In genomic region chr12:6826125-6826733, GRCh38 we compare ENCODE assay signal across 13 cellular contexts. TPM values are rescaled to one million over a fixed set of nuclear protein-coding genes. Genes with fewer than 3 reads are reported as not detected.
DNase-seq lines count a peak whose midpoint lies in the region; ATAC-seq, FAIRE-seq and TF ChIP-seq lines count a peak whose summit lies in the region.
"Had no signal": no experiment of that assay in that cellular context is flagged by ENCODE, and none has a peak within 500 bp of the region (broad histone marks: within the 10 kb centered on the region; RNA-seq: fewer than 3 reads in every experiment).

No MANE protein-coding gene starts in this region.

- FAIRE-seq in H1 (lab: Jason Lieb, UNC) = no peak

- no peak overlapping the region for H2BK12ac ChIP-seq in H1 (ENCODE audit: low read depth, low read length)
- H2BK12ac ChIP-seq in neuronal stem cell (ENCODE audit: low read length) = no peak overlapping the region

- H2AFZ ChIP-seq in HCT116 (ENCODE audit: low read depth, low read length, poor library complexity, severe bottlenecking) (no peak overlapping the region), H1 (ENCODE audit: low read length) (no peak overlapping the region), neuronal stem cell (ENCODE audit: low read length) (no peak overlapping the region), GM23248 (no peak overlapping the region), OCI-LY7 (ENCODE audit: low read length) (no peak overlapping the region)

- H3K18ac ChIP-seq in H1 (ENCODE audit: extremely low read depth, low read length) (no peak overlapping the region), neuronal stem cell (ENCODE audit: low read length) (no peak overlapping the region)

- H2BK15ac ChIP-seq in H1 (ENCODE audit: low read length) = 0 out of 2 replicates have a peak overlapping the region, but pooled peaks have one; percentile 3
- peak overlapping the region; percentile 82 for H2BK15ac ChIP-seq in neuronal stem cell (ENCODE audit: low read length)

- H3K23me2 ChIP-seq in H1 (ENCODE audit: low read depth, low read length) = peaks cover 24% of the 10 kb centered on the region

- H3K23ac ChIP-seq in H1 (ENCODE audit: insufficient read length) = no peak overlapping the region
- no peak overlapping the region for H3K23ac ChIP-seq in neuronal stem cell (ENCODE audit: low read depth, low read length, poor library complexity)

- H4K8ac ChIP-seq in H1 (ENCODE audit: extremely low read depth, insufficient read depth, low read length) (no peak overlapping the region; the same call in 1 of the 2 replicates), neuronal stem cell (ENCODE audit: low read depth, low read length) (no peak overlapping the region)

- RAD21 ChIA-PET in HCT116 (lab: Charles Lee; ENCODE audit: low non-redundant PET in 1 of 2, low total read pairs in 2 of 2, uncharacterized antibody in 2 of 2, unreplicated experiment in 2 of 2) = no interaction called here

- 78% methylated on average over 17 of the region's 17 CpGs; no CpG with 5 or more reads in 1 of the 2 experiments for WGBS in H1 (ENCODE audit: extremely low coverage in 1 of 2, insufficient coverage in 1 of 2, insufficient read length in 1 of 2, insufficient replicate concordance in 2 of 2, low coverage in 1 of 2, low lambda C conversion rate in 2 of 2, missing lambda C conversion rate in 1 of 2), 2 experiments
- no CpG with 5 or more reads among the region's 17 CpGs for WGBS in neuronal stem cell (ENCODE audit: extremely low coverage in 2 of 2, insufficient read length in 2 of 2, insufficient replicate concordance in 1 of 2), 2 donors
- WGBS in GM23248 (ENCODE audit: low coverage in 1 of 2, low lambda C conversion rate in 2 of 2, missing lambda C conversion rate in 2 of 2), 2 experiments = 65 to 68% methylated on average over 17 of the region's 17 CpGs

- H3K9me2 ChIP-seq in HCT116 (ENCODE audit: insufficient read depth) (no peaks in the 10 kb centered on the region), GM23248 (ENCODE audit: insufficient read depth) (no peaks in the 10 kb centered on the region), OCI-LY7 (ENCODE audit: insufficient read depth, low read length) (no peaks in the 10 kb centered on the region)

- no peak for TF ChIP-seq EP300 in H1 (IDR thresholded peaks at IDR 0.05; ENCODE audit: borderline replicate concordance in 1 of 2, low read depth in 2 of 2, low read length in 2 of 2)

- H3K36me3 ChIP-seq in BLaER1 (no peaks in the 10 kb centered on the region), HCT116 (ENCODE audit: control insufficient read depth in 1 of 2, insufficient read depth in 2 of 2, low read length in 2 of 2) (peaks cover 2 to 5% of the 10 kb centered on the region in 2 experiments; a peak in 2 of 4 replicates), H1 (ENCODE audit: control insufficient read depth in 2 of 4, insufficient read depth in 4 of 4, low read length in 3 of 4) (peaks cover 0 to 8% (median 6%) of the 10 kb centered on the region in 4 experiments; a peak in 3 of 8 replicates), neuronal stem cell (replicated peaks in 1 of 2; ENCODE audit: control insufficient read depth in 2 of 2, insufficient read depth in 2 of 2, low read length in 2 of 2) (peaks cover 16 to 18% of the 10 kb centered on the region in 2 donors), GM23248 (ENCODE audit: low read depth) (0 out of 2 replicates have a peak, but pooled peaks cover 4% of the 10 kb centered on the region), OCI-LY7 (ENCODE audit: insufficient read depth, low read length) (no peaks in the 10 kb centered on the region)
- H3K36me3 ChIP-seq: breast epithelium, ovary had no signal

- POLR2A ChIA-PET in HCT116 (lab: Charles Lee) (no interaction called here), H1 (lab: Charles Lee; ENCODE audit: partially characterized antibody) (interaction anchor here (0.7 to 27.1 kb wide), 7 partner anchors 12 to 211 kb away, joined by 3 to 388 read pairs (median 45); partner anchors contain the start of genes CDCA3, GNB3, MLF2 and PTMS), OCI-LY7 (lab: Charles Lee) (interaction anchor here (1.3 kb wide), 1 partner anchor 14 kb away, joined by 3 read pairs; no protein-coding TSS in a partner anchor)

- H3K79me1 ChIP-seq in H1 (ENCODE audit: low read depth, low read length) (peaks cover 4% of the 10 kb centered on the region), neuronal stem cell (ENCODE audit: low read depth, low read length) (peaks cover 31% of the 10 kb centered on the region)

- H2BK5ac ChIP-seq in H1 (ENCODE audit: low read depth, low read length) = no peak overlapping the region
- peak overlapping the region; percentile 75 for H2BK5ac ChIP-seq in neuronal stem cell (ENCODE audit: low read length)

- H2BK120ac ChIP-seq in H1 (replicated peaks; ENCODE audit: low read depth, low read length) (no peak overlapping the region), neuronal stem cell (ENCODE audit: low read depth, low read length) (peak overlapping the region; percentile 77)

- intact Hi-C loops in HCT116 (cut with micrococcal nuclease) = no loop called here
- intact Hi-C loops in OCI-LY7 (cut with micrococcal nuclease; ENCODE audit: unreplicated experiment) = loop anchor here (5.0 kb wide), 2 partner anchors 44 to 269 kb away; partner anchors contain the start of gene IFFO1

- TF ChIP-seq RAD21 in HCT116 (IDR thresholded peaks at IDR 0.05; ENCODE audit: low read depth) = no peak
- TF ChIP-seq RAD21 in H1 (IDR thresholded peaks at IDR 0.05 in 1 of 2, conservative IDR thresholded peaks at IDR 0.05 in 1 of 2; ENCODE audit: low read depth in 2 of 2, low read length in 2 of 2) = no peak

- no peak overlapping the region for H3K14ac ChIP-seq in H1 (ENCODE audit: insufficient read length)
- H3K14ac ChIP-seq in neuronal stem cell (ENCODE audit: low read length) = no peak overlapping the region

- H3K4me3 ChIP-seq in BLaER1 = no peak overlapping the region
- no peak overlapping the region for H3K4me3 ChIP-seq in HCT116 (replicated peaks in 1 of 2; ENCODE audit: low read depth in 1 of 2, low read length in 2 of 2)
- H3K4me3 ChIP-seq in H1 (ENCODE audit: extremely low read depth in 1 of 4, insufficient read depth in 2 of 4, low read depth in 3 of 4, low read length in 4 of 4) = no peak overlapping the region
- H3K4me3 ChIP-seq in neuronal stem cell (ENCODE audit: low read length in 2 of 2) = no peak overlapping the region
- no peak overlapping the region for H3K4me3 ChIP-seq in GM23248
- H3K4me3 ChIP-seq in OCI-LY7 (ENCODE audit: low read depth, low read length, poor library complexity, severe bottlenecking) = no peak overlapping the region
- H3K4me3 ChIP-seq: skin epidermis had no signal

- H3K27me3 ChIP-seq in BLaER1 (peaks cover 99% of the 10 kb centered on the region), HCT116 (ENCODE audit: insufficient read depth, low read length) (peaks cover 6% of the 10 kb centered on the region; the same call in 1 of the 2 replicates), H1 (replicated peaks in 1 of 4; ENCODE audit: control insufficient read depth in 3 of 4, extremely low read depth in 1 of 4, insufficient read depth in 3 of 4, low read length in 3 of 4) (peaks cover 0 to 12% (median 8%) of the 10 kb centered on the region in 4 experiments; a peak in 5 of 7 replicates), neuronal stem cell (ENCODE audit: control insufficient read depth in 3 of 3, insufficient read depth in 3 of 3, low read depth in 1 of 3, low read length in 3 of 3) (no peaks in the 10 kb centered on the region), GM23248 (replicated peaks; ENCODE audit: insufficient read depth) (peaks cover 7% of the 10 kb centered on the region)
- H3K27me3 ChIP-seq: ovary had no signal

- DNase-seq in HCT116 (ENCODE audit: low read depth, low spot score) (no peak), H1 (ENCODE audit: low read depth in 1 of 2, low spot score in 2 of 2) (no peak), neuronal stem cell (ENCODE audit: low spot score) (no peak), GM23248 (no peak), OCI-LY7 (ENCODE audit: low spot score) (no peak)
- no peak for DNase-seq in activated CD8-positive, alpha-beta memory T cell treated with anti-CD3 and anti-CD28 coated beads, Interleukin-2, amount 50 U/mL, for 48 hours
- DNase-seq: SHP77 treated with DMSO at 0.1 percent for 48 hours had no signal

- no peak overlapping the region for H4K5ac ChIP-seq in H1 (ENCODE audit: insufficient read length, low read depth, low read length)

- TF ChIP-seq CTCF in HCT116 (IDR thresholded peaks at IDR 0.05 in 2 of 3, conservative IDR thresholded peaks at IDR 0.05 in 1 of 3; ENCODE audit: borderline replicate concordance in 1 of 3, insufficient read depth in 1 of 3, low read depth in 2 of 3, low read length in 2 of 3) (no peak), H1 (IDR thresholded peaks at IDR 0.05; ENCODE audit: control extremely low read depth in 1 of 3, insufficient read depth in 1 of 3, low read depth in 1 of 3, low read length in 3 of 3) (no peak), OCI-LY7 (conservative IDR thresholded peaks at IDR 0.05; ENCODE audit: low read length) (no peak)

- H4K91ac ChIP-seq in H1 (replicated peaks; ENCODE audit: insufficient read length, low read length) (no peak overlapping the region), neuronal stem cell (ENCODE audit: low read depth, low read length, poor library complexity) (peak overlapping the region; percentile 57)

- H3K4me2 ChIP-seq in BLaER1 = peak overlapping the region; percentile 63; the same call in 1 of the 2 replicates
- no peak overlapping the region for H3K4me2 ChIP-seq in HCT116 (ENCODE audit: low read length)
- H3K4me2 ChIP-seq in H1 (ENCODE audit: insufficient read depth in 1 of 2, low read depth in 2 of 2, low read length in 2 of 2) = no peak overlapping the region; a peak in 1 of 4 replicates
- no peak overlapping the region for H3K4me2 ChIP-seq in neuronal stem cell (ENCODE audit: insufficient read depth, low read length, poor library complexity, severe bottlenecking)
- no peak overlapping the region for H3K4me2 ChIP-seq in GM23248 (ENCODE audit: unreplicated experiment)
- no peak overlapping the region for H3K4me2 ChIP-seq in OCI-LY7 (ENCODE audit: low read length)

- CTCF ChIA-PET in HCT116 (lab: Charles Lee) (interaction anchor here (0.9 kb wide), 1 partner anchor 73 kb away, joined by 3 read pairs; the partner anchor contains the start of gene MLF2), H1 (lab: Charles Lee; ENCODE audit: partially characterized antibody) (interaction anchor here (0.6 to 23.7 kb wide), 24 partner anchors 9 to 275 kb away, joined by 3 to 532 read pairs (median 10); partner anchors contain the start of genes CD4, CDCA3, COPS7A and GNB3), OCI-LY7 (lab: Charles Lee; ENCODE audit: unreplicated experiment) (interaction anchor here (1.1 kb wide), 1 partner anchor 16 kb away, joined by 4 read pairs; no protein-coding TSS in a partner anchor)

- H4K20me1 ChIP-seq in BLaER1 = peaks cover 74% of the 10 kb centered on the region
- H4K20me1 ChIP-seq in HCT116 (ENCODE audit: insufficient read depth) = no peaks in the 10 kb centered on the region
- H4K20me1 ChIP-seq in H1 (replicated peaks in 1 of 2; ENCODE audit: control insufficient read depth in 1 of 2, insufficient read depth in 2 of 2, low read length in 2 of 2) = peaks cover 0 to 7% of the 10 kb centered on the region in 2 experiments
- no peaks in the 10 kb centered on the region for H4K20me1 ChIP-seq in GM23248 (ENCODE audit: insufficient read depth)
- no peaks in the 10 kb centered on the region for H4K20me1 ChIP-seq in OCI-LY7 (ENCODE audit: insufficient read depth, low read length)

- no peak for TF ChIP-seq POLR2A in HCT116 (IDR thresholded peaks at IDR 0.05; ENCODE audit: borderline replicate concordance, extremely low read depth, insufficient read depth, insufficient read length)
- TF ChIP-seq POLR2A in H1 (IDR thresholded peaks at IDR 0.05; ENCODE audit: control extremely low read depth in 1 of 2, low read depth in 2 of 2, low read length in 2 of 2) = no peak

- H3K9ac ChIP-seq in BLaER1 = no peak overlapping the region
- H3K9ac ChIP-seq in HCT116 (ENCODE audit: low read length) = no peak overlapping the region
- no peak overlapping the region for H3K9ac ChIP-seq in H1 (replicated peaks in 1 of 4; ENCODE audit: extremely low read depth in 1 of 4, low read depth in 3 of 4, low read length in 3 of 4)
- no peak overlapping the region for H3K9ac ChIP-seq in neuronal stem cell (ENCODE audit: low read depth, low read length, poor library complexity)
- no peak overlapping the region for H3K9ac ChIP-seq in GM23248

- H3K9me3 ChIP-seq in BLaER1 (no peaks in the 10 kb centered on the region), HCT116 (ENCODE audit: control insufficient read depth in 1 of 2, insufficient read depth in 1 of 2, low read depth in 1 of 2, low read length in 2 of 2) (no peaks in the 10 kb centered on the region), H1 (ENCODE audit: insufficient read depth in 2 of 2, low read depth in 1 of 2, low read length in 1 of 2) (no peaks in the 10 kb centered on the region), neuronal stem cell (replicated peaks in 1 of 2; ENCODE audit: control insufficient read depth in 2 of 2, insufficient read depth in 1 of 2, low read depth in 1 of 2, low read length in 2 of 2) (peaks cover 0 to 3% of the 10 kb centered on the region in 2 donors), GM23248 (ENCODE audit: low read depth) (no peaks in the 10 kb centered on the region), OCI-LY7 (ENCODE audit: low read length) (no peaks in the 10 kb centered on the region)
- H3K9me3 ChIP-seq: breast epithelium, ovary had no signal

- H3F3A ChIP-seq in GM23248 (ENCODE audit: insufficient read depth) = no peaks in the 10 kb centered on the region; the same call in 1 of the 2 replicates

- BruUV-seq in HCT116 (replicated peaks; lab: Mats Ljungman, UMichigan) (no TSS peak), OCI-LY7 (replicated peaks; lab: Mats Ljungman, UMichigan) (no TSS peak)

- H3K56ac ChIP-seq in H1 (replicated peaks; ENCODE audit: insufficient read length, low read depth, low read length) = no peak overlapping the region

- no peak overlapping the region for H2BK20ac ChIP-seq in H1 (ENCODE audit: low read length)

- no peak for ATAC-seq in HCT116

- H3K4ac ChIP-seq in H1 (replicated peaks; ENCODE audit: insufficient read length, low read depth, low read length) (no peak overlapping the region), neuronal stem cell (ENCODE audit: low read length) (no peak overlapping the region)

- peaks cover 31% of the 10 kb centered on the region for H3K79me2 ChIP-seq in HCT116 (ENCODE audit: insufficient read depth, low read length)
- H3K79me2 ChIP-seq in H1 (ENCODE audit: control insufficient read depth in 1 of 2, insufficient read depth in 2 of 2, low read length in 2 of 2) = peaks cover 0 to 9% of the 10 kb centered on the region in 2 experiments; a peak in 1 of 4 replicates
- H3K79me2 ChIP-seq in GM23248 (ENCODE audit: insufficient read depth) = peaks cover 25% of the 10 kb centered on the region
- H3K79me2 ChIP-seq in OCI-LY7 (ENCODE audit: insufficient read depth, low read depth, low read length) = no peaks in the 10 kb centered on the region

- in situ Hi-C loops in GM23248 (cut with MboI) = no loop called here

- no peak overlapping the region for H3K27ac ChIP-seq in BLaER1
- H3K27ac ChIP-seq in HCT116 (ENCODE audit: low read depth, low read length) = peak overlapping the region; percentile 78; the same call in 1 of the 2 replicates
- no peak overlapping the region for H3K27ac ChIP-seq in H1 (ENCODE audit: low read depth, low read length)
- H3K27ac ChIP-seq in neuronal stem cell (replicated peaks; ENCODE audit: low read length) = no peak overlapping the region
- no peak overlapping the region for H3K27ac ChIP-seq in GM23248
- H3K27ac ChIP-seq in OCI-LY7 (ENCODE audit: low read depth, low read length, poor library complexity, severe bottlenecking) = no peak overlapping the region

- no peak overlapping the region for H2AK5ac ChIP-seq in H1 (ENCODE audit: low read depth, low read length)
- peak overlapping the region; percentile 96 for H2AK5ac ChIP-seq in neuronal stem cell (ENCODE audit: low read depth, low read length)

- peaks cover 35% of the 10 kb centered on the region for H3K4me1 ChIP-seq in BLaER1
- H3K4me1 ChIP-seq in HCT116 (ENCODE audit: control insufficient read depth in 1 of 2, insufficient read depth in 2 of 2, low read length in 2 of 2) = peaks cover 19 to 48% of the 10 kb centered on the region in 2 experiments
- H3K4me1 ChIP-seq in H1 (replicated peaks in 1 of 4; ENCODE audit: control insufficient read depth in 3 of 4, insufficient read depth in 4 of 4, low read length in 3 of 4) = peaks cover 4 to 40% (median 26%) of the 10 kb centered on the region in 4 experiments
- H3K4me1 ChIP-seq in neuronal stem cell (ENCODE audit: control insufficient read depth in 2 of 2, insufficient read depth in 1 of 2, low read depth in 1 of 2, low read length in 2 of 2) = peaks cover 21 to 34% of the 10 kb centered on the region in 2 donors
- H3K4me1 ChIP-seq in GM23248 (ENCODE audit: insufficient read depth) = peaks cover 23% of the 10 kb centered on the region
- peaks cover 27% of the 10 kb centered on the region for H3K4me1 ChIP-seq in OCI-LY7 (ENCODE audit: insufficient read depth, low read length, poor library complexity, severe bottlenecking)

RNA-seq across cellular contexts. Expression of gene P3H3, which starts 2.0 kb away (rescaled TPM):
- total RNA-seq in HCT116 (2021; ENCODE audit: unreplicated experiment) (32.2 TPM), OCI-LY7 (2022) (0.50 and 0.93 TPM in 2 replicates)
- polyA plus RNA-seq in HCT116 (2012) = 24.3 and 25.5 TPM in 2 replicates
- total RNA-seq in H1 (2021; fragmentation: NEBNext Ultra II Directional; extraction: Animal tissue kit (Norgen Biotek cat#: 25700)) = 42.4 and 43.5 TPM in 2 replicates
- polyA plus RNA-seq in H1 (2011; rRNA removed) (22.9 and 40.9 TPM in 2 replicates), GM23248 (2016; fragmentation: Nextera tagmentation; extraction: Ambion mirVana) (37.6 and 39.1 TPM in 2 replicates)
- 34.9 TPM for polyA plus RNA-seq in H1 (2011; cell fraction: cytosol; rRNA removed)
- 89.3 TPM for polyA plus RNA-seq in H1 (2011; cell fraction: nucleus; rRNA removed)
- polyA plus RNA-seq in H1 (2012, experiment 1 of 2) = 28.7 to 51.3 TPM (median 45.4 TPM) in 4 replicates
- 27.7 TPM for polyA plus RNA-seq in H1 (2012, experiment 2 of 2)
- polyA plus RNA-seq in H1 (2013, experiment 1 of 2) = 33.4 TPM
- 30.6 TPM for polyA plus RNA-seq in H1 (2013, experiment 2 of 2)
- polyA minus RNA-seq in H1 (2011; rRNA and poly(A)+ RNA removed) = 14.7 and 16.0 TPM in 2 replicates
- 21.8 TPM for polyA minus RNA-seq in H1 (2011; cell fraction: cytosol; rRNA and poly(A)+ RNA removed)
- polyA minus RNA-seq in H1 (2011; cell fraction: nucleus; rRNA and poly(A)+ RNA removed) = 35.7 TPM
- polyA plus RNA-seq in neuronal stem cell (2013, experiment 1 of 2) = 22.0 TPM
- 21.2 TPM for polyA plus RNA-seq in neuronal stem cell (2013, experiment 2 of 2)
- 32.5 and 43.0 TPM in 2 replicates for total RNA-seq in GM23248 (2014; rRNA removed; shearing (Covaris generic))
- 0.54 and 1.0 TPM in 2 replicates for total RNA-seq in OCI-LY7 (2014; rRNA removed; shearing (Covaris generic))

RNA-seq across cellular contexts. Expression of gene GPR162, which starts 4.6 kb away (rescaled TPM):
- total RNA-seq in HCT116 (2021; ENCODE audit: unreplicated experiment) (2.3 TPM), OCI-LY7 (2022) (not detected in 2 replicates)
- 2.8 and 2.9 TPM in 2 replicates for polyA plus RNA-seq in HCT116 (2012)
- 8.6 and 8.8 TPM in 2 replicates for total RNA-seq in H1 (2021; fragmentation: NEBNext Ultra II Directional; extraction: Animal tissue kit (Norgen Biotek cat#: 25700))
- polyA plus RNA-seq in H1 (2011; rRNA removed) (7.3 and 9.5 TPM in 2 replicates), GM23248 (2016; fragmentation: Nextera tagmentation; extraction: Ambion mirVana) (0.14 and 0.21 TPM in 2 replicates)
- 7.9 TPM for polyA plus RNA-seq in H1 (2011; cell fraction: cytosol; rRNA removed)
- polyA plus RNA-seq in H1 (2011; cell fraction: nucleus; rRNA removed) = 22.3 TPM
- polyA plus RNA-seq in H1 (2012, experiment 1 of 2) = 7.5 to 9.0 TPM (median 8.8 TPM) in 4 replicates
- 7.7 TPM for polyA plus RNA-seq in H1 (2012, experiment 2 of 2)
- 5.7 TPM for polyA plus RNA-seq in H1 (2013, experiment 1 of 2)
- 6.8 TPM for polyA plus RNA-seq in H1 (2013, experiment 2 of 2)
- polyA minus RNA-seq in H1 (2011; rRNA and poly(A)+ RNA removed) = 4.2 and 4.3 TPM in 2 replicates
- 8.6 TPM for polyA minus RNA-seq in H1 (2011; cell fraction: cytosol; rRNA and poly(A)+ RNA removed)
- 6.1 TPM for polyA minus RNA-seq in H1 (2011; cell fraction: nucleus; rRNA and poly(A)+ RNA removed)
- polyA plus RNA-seq in neuronal stem cell (2013, experiment 1 of 2) = 34.0 TPM
- 28.4 TPM for polyA plus RNA-seq in neuronal stem cell (2013, experiment 2 of 2)
- 0.51 and 2.8 TPM in 2 replicates for total RNA-seq in GM23248 (2014; rRNA removed; shearing (Covaris generic))
- total RNA-seq in OCI-LY7 (2014; rRNA removed; shearing (Covaris generic)) = not detected in 2 replicates
- total RNA-seq: MCF 10A had no signal

RNA-seq across cellular contexts. Expression of gene GNB3, which starts 14.5 kb away (rescaled TPM):
- 8.7 TPM for total RNA-seq in HCT116 (2021; ENCODE audit: unreplicated experiment)
- polyA plus RNA-seq in HCT116 (2012) = 8.5 and 9.8 TPM in 2 replicates
- 9.0 and 9.9 TPM in 2 replicates for total RNA-seq in H1 (2021; fragmentation: NEBNext Ultra II Directional; extraction: Animal tissue kit (Norgen Biotek cat#: 25700))
- 9.9 and 13.9 TPM in 2 replicates for polyA plus RNA-seq in H1 (2011; rRNA removed)
- polyA plus RNA-seq in H1 (2011; cell fraction: cytosol; rRNA removed) = 12.7 TPM
- 82.1 TPM for polyA plus RNA-seq in H1 (2011; cell fraction: nucleus; rRNA removed)
- 10.9 to 15.6 TPM (median 13.3 TPM) in 4 replicates for polyA plus RNA-seq in H1 (2012, experiment 1 of 2)
- polyA plus RNA-seq in H1 (2012, experiment 2 of 2) = 7.5 TPM
- 5.5 TPM for polyA plus RNA-seq in H1 (2013, experiment 1 of 2)
- polyA plus RNA-seq in H1 (2013, experiment 2 of 2) = 4.9 TPM
- 5.6 and 5.7 TPM in 2 replicates for polyA minus RNA-seq in H1 (2011; rRNA and poly(A)+ RNA removed)
- 6.0 TPM for polyA minus RNA-seq in H1 (2011; cell fraction: cytosol; rRNA and poly(A)+ RNA removed)
- 17.2 TPM for polyA minus RNA-seq in H1 (2011; cell fraction: nucleus; rRNA and poly(A)+ RNA removed)
- polyA plus RNA-seq in neuronal stem cell (2013, experiment 1 of 2) = 8.6 TPM
- 8.2 TPM for polyA plus RNA-seq in neuronal stem cell (2013, experiment 2 of 2)
- 1.0 and 3.2 TPM in 2 replicates for total RNA-seq in GM23248 (2014; rRNA removed; shearing (Covaris generic))
- polyA plus RNA-seq in GM23248 (2016; fragmentation: Nextera tagmentation; extraction: Ambion mirVana) = 1.5 and 2.2 TPM in 2 replicates
- 3.6 and 5.0 TPM in 2 replicates for total RNA-seq in OCI-LY7 (2014; rRNA removed; shearing (Covaris generic))
- total RNA-seq in OCI-LY7 (2022) = 20.4 and 23.7 TPM in 2 replicates
- total RNA-seq: activated CD4-positive, alpha-beta T cell treated with anti-CD3 and anti-CD28 coated beads, Interleukin-2, amount 10 ng/mL, durations not matched to agents 7 days and 5 days; MCF 10A had no signal

RNA-seq across cellular contexts. Expression of gene CDCA3, which starts 24.9 kb away (rescaled TPM):
- 63.0 TPM for total RNA-seq in HCT116 (2021; ENCODE audit: unreplicated experiment)
- 72.5 and 92.7 TPM in 2 replicates for polyA plus RNA-seq in HCT116 (2012)
- total RNA-seq in H1 (2021; fragmentation: NEBNext Ultra II Directional; extraction: Animal tissue kit (Norgen Biotek cat#: 25700)) = 47.4 and 47.7 TPM in 2 replicates
- polyA plus RNA-seq in H1 (2011; rRNA removed) = 71.2 and 77.0 TPM in 2 replicates
- polyA plus RNA-seq in H1 (2011; cell fraction: cytosol; rRNA removed) = 75.6 TPM
- 85.8 TPM for polyA plus RNA-seq in H1 (2011; cell fraction: nucleus; rRNA removed)
- polyA plus RNA-seq in H1 (2012, experiment 1 of 2) = 46.7 to 59.8 TPM (median 55.0 TPM) in 4 replicates
- 40.3 TPM for polyA plus RNA-seq in H1 (2012, experiment 2 of 2)
- polyA plus RNA-seq in H1 (2013, experiment 1 of 2) = 51.4 TPM
- 48.1 TPM for polyA plus RNA-seq in H1 (2013, experiment 2 of 2)
- 21.4 and 28.2 TPM in 2 replicates for polyA minus RNA-seq in H1 (2011; rRNA and poly(A)+ RNA removed)
- 27.6 TPM for polyA minus RNA-seq in H1 (2011; cell fraction: cytosol; rRNA and poly(A)+ RNA removed)
- polyA minus RNA-seq in H1 (2011; cell fraction: nucleus; rRNA and poly(A)+ RNA removed) = 55.8 TPM
- polyA plus RNA-seq in neuronal stem cell (2013, experiment 1 of 2) = 81.3 TPM
- 79.5 TPM for polyA plus RNA-seq in neuronal stem cell (2013, experiment 2 of 2)
- total RNA-seq in GM23248 (2014; rRNA removed; shearing (Covaris generic)) = 19.6 and 23.9 TPM in 2 replicates
- 30.2 and 31.4 TPM in 2 replicates for polyA plus RNA-seq in GM23248 (2016; fragmentation: Nextera tagmentation; extraction: Ambion mirVana)
- 160 and 222 TPM in 2 replicates for total RNA-seq in OCI-LY7 (2014; rRNA removed; shearing (Covaris generic))
- total RNA-seq in OCI-LY7 (2022) = 151 and 161 TPM in 2 replicates

RNA-seq across cellular contexts. Expression of gene USP5, which starts 25.7 kb away (rescaled TPM):
- total RNA-seq in HCT116 (2021; ENCODE audit: unreplicated experiment) = 175 TPM
- polyA plus RNA-seq in HCT116 (2012) = 76.8 and 88.7 TPM in 2 replicates
- 148 and 159 TPM in 2 replicates for total RNA-seq in H1 (2021; fragmentation: NEBNext Ultra II Directional; extraction: Animal tissue kit (Norgen Biotek cat#: 25700))
- polyA plus RNA-seq in H1 (2011; rRNA removed) = 66.5 and 83.9 TPM in 2 replicates
- 90.3 TPM for polyA plus RNA-seq in H1 (2011; cell fraction: cytosol; rRNA removed)
- polyA plus RNA-seq in H1 (2011; cell fraction: nucleus; rRNA removed) = 161 TPM
- 75.8 to 102 TPM (median 96.4 TPM) in 4 replicates for polyA plus RNA-seq in H1 (2012, experiment 1 of 2)
- 103 TPM for polyA plus RNA-seq in H1 (2012, experiment 2 of 2)
- polyA plus RNA-seq in H1 (2013, experiment 1 of 2) = 86.0 TPM
- polyA plus RNA-seq in H1 (2013, experiment 2 of 2) = 70.7 TPM
- 132 and 136 TPM in 2 replicates for polyA minus RNA-seq in H1 (2011; rRNA and poly(A)+ RNA removed)
- 57.0 TPM for polyA minus RNA-seq in H1 (2011; cell fraction: cytosol; rRNA and poly(A)+ RNA removed)
- polyA minus RNA-seq in H1 (2011; cell fraction: nucleus; rRNA and poly(A)+ RNA removed) = 43.7 TPM
- 80.9 TPM for polyA plus RNA-seq in neuronal stem cell (2013, experiment 1 of 2)
- polyA plus RNA-seq in neuronal stem cell (2013, experiment 2 of 2) = 82.6 TPM
- total RNA-seq in GM23248 (2014; rRNA removed; shearing (Covaris generic)) = 96.2 and 97.5 TPM in 2 replicates
- 73.2 and 77.9 TPM in 2 replicates for polyA plus RNA-seq in GM23248 (2016; fragmentation: Nextera tagmentation; extraction: Ambion mirVana)
- 65.9 and 70.4 TPM in 2 replicates for total RNA-seq in OCI-LY7 (2014; rRNA removed; shearing (Covaris generic))
- 112 and 129 TPM in 2 replicates for total RNA-seq in OCI-LY7 (2022)

Comparison
In these comparisons a context has a peak if more than half of its experiments do, and no peak if none do; other contexts are left out.
1. RNA of gene P3H3, which starts 2.0 kb away (total RNA-seq): 42.4 to 43.5 TPM in H1, 32.5 to 43.0 TPM in GM23248 and 32.2 TPM in HCT116 (single experiment); 0.50 to 1.0 TPM in OCI-LY7; every median in the first group is over 10 times any median in the second.